Comparison of ENCODE assay signal across 1 cellular context in the genomic region with DNA sequence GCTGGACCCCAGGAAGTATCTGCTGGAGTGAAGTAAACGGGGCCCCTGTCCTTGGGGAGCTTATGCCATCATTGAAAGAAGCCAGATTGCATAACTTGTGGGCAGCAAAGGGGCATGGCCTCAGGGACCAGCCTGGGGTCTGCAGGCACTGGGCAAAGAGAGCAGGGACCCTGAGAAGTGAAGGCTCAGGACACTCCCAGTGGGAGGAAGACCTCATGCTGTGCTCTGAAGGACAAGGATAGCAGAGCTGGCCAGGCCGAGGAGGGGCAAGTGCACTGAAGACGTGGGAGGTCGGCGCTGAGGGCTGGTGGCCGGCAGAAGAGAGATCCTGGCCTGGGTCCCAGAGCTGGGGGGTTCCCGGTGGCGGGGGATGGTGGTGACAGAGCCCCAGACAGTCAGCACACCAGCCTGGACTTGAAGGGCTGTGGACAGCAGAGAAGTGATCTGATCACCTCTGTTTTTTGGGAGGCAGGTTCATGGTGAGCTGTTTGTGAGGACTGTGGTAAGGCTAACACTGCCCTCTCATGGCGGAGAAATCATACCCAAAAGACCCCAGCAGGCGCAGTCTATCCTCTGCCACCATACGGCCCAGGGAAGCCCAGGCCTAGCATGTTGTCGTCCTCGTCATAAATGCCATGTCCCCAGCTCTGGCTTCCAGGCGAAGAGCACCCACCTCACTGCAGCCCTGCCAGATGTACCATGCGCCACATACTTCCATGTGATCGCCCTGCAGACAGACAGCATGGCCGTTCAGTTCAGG.
TF ChIP-seq lines count a peak whose summit lies in the region.

No MANE protein-coding gene starts in this region.

TF ChIP-seq in GM23338, 12 proteins besides CTCF, POLR2A, EP300 and RAD21:
- TF ChIP-seq POLR2AphosphoS5 (IDR thresholded peaks at IDR 0.05; ENCODE audit: low read depth): no peak
- TF ChIP-seq CREB1 (CRISPR knock-in tag; IDR thresholded peaks at IDR 0.05; ENCODE audit: low read depth): no peak
- TF ChIP-seq EZH2phosphoT487 (IDR thresholded peaks at IDR 0.05; ENCODE audit: unreplicated experiment): no peak
- TF ChIP-seq ZNF331 (CRISPR knock-in tag; IDR thresholded peaks at IDR 0.05; ENCODE audit: low read depth): no peak
- TF ChIP-seq, protein P1, sequence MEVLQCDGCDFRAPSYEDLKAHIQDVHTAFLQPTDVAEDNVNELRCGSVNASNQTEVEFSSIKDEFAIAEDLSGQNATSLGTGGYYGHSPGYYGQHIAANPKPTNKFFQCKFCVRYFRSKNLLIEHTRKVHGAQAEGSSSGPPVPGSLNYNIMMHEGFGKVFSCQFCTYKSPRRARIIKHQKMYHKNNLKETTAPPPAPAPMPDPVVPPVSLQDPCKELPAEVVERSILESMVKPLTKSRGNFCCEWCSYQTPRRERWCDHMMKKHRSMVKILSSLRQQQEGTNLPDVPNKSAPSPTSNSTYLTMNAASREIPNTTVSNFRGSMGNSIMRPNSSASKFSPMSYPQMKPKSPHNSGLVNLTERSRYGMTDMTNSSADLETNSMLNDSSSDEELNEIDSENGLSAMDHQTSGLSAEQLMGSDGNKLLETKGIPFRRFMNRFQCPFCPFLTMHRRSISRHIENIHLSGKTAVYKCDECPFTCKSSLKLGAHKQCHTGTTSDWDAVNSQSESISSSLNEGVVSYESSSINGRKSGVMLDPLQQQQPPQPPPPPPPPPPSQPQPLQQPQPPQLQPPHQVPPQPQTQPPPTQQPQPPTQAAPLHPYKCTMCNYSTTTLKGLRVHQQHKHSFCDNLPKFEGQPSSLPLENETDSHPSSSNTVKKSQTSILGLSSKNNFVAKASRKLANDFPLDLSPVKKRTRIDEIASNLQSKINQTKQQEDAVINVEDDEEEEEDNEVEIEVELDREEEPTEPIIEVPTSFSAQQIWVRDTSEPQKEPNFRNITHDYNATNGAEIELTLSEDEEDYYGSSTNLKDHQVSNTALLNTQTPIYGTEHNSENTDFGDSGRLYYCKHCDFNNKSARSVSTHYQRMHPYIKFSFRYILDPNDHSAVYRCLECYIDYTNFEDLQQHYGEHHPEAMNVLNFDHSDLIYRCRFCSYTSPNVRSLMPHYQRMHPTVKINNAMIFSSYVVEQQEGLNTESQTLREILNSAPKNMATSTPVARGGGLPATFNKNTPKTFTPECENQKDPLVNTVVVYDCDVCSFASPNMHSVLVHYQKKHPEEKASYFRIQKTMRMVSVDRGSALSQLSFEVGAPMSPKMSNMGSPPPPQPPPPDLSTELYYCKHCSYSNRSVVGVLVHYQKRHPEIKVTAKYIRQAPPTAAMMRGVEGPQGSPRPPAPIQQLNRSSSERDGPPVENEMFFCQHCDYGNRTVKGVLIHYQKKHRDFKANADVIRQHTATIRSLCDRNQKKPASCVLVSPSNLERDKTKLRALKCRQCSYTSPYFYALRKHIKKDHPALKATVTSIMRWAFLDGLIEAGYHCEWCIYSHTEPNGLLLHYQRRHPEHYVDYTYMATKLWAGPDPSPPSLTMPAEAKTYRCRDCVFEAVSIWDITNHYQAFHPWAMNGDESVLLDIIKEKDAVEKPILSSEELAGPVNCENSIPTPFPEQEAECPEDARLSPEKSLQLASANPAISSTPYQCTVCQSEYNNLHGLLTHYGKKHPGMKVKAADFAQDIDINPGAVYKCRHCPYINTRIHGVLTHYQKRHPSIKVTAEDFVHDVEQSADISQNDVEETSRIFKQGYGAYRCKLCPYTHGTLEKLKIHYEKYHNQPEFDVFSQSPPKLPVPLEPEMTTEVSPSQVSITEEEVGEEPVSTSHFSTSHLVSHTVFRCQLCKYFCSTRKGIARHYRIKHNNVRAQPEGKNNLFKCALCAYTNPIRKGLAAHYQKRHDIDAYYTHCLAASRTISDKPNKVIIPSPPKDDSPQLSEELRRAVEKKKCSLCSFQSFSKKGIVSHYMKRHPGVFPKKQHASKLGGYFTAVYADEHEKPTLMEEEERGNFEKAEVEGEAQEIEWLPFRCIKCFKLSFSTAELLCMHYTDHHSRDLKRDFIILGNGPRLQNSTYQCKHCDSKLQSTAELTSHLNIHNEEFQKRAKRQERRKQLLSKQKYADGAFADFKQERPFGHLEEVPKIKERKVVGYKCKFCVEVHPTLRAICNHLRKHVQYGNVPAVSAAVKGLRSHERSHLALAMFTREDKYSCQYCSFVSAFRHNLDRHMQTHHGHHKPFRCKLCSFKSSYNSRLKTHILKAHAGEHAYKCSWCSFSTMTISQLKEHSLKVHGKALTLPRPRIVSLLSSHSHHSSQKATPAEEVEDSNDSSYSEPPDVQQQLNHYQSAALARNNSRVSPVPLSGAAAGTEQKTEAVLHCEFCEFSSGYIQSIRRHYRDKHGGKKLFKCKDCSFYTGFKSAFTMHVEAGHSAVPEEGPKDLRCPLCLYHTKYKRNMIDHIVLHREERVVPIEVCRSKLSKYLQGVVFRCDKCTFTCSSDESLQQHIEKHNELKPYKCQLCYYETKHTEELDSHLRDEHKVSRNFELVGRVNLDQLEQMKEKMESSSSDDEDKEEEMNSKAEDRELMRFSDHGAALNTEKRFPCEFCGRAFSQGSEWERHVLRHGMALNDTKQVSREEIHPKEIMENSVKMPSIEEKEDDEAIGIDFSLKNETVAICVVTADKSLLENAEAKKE (CRISPR knock-in tag; IDR thresholded peaks at IDR 0.05): no peak
- TF ChIP-seq, protein P2, sequence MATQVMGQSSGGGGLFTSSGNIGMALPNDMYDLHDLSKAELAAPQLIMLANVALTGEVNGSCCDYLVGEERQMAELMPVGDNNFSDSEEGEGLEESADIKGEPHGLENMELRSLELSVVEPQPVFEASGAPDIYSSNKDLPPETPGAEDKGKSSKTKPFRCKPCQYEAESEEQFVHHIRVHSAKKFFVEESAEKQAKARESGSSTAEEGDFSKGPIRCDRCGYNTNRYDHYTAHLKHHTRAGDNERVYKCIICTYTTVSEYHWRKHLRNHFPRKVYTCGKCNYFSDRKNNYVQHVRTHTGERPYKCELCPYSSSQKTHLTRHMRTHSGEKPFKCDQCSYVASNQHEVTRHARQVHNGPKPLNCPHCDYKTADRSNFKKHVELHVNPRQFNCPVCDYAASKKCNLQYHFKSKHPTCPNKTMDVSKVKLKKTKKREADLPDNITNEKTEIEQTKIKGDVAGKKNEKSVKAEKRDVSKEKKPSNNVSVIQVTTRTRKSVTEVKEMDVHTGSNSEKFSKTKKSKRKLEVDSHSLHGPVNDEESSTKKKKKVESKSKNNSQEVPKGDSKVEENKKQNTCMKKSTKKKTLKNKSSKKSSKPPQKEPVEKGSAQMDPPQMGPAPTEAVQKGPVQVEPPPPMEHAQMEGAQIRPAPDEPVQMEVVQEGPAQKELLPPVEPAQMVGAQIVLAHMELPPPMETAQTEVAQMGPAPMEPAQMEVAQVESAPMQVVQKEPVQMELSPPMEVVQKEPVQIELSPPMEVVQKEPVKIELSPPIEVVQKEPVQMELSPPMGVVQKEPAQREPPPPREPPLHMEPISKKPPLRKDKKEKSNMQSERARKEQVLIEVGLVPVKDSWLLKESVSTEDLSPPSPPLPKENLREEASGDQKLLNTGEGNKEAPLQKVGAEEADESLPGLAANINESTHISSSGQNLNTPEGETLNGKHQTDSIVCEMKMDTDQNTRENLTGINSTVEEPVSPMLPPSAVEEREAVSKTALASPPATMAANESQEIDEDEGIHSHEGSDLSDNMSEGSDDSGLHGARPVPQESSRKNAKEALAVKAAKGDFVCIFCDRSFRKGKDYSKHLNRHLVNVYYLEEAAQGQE (IDR thresholded peaks at IDR 0.05; ENCODE audit: unreplicated experiment): no peak
- no peak for TF ChIP-seq ZNF114 (CRISPR knock-in tag; IDR thresholded peaks at IDR 0.05)
